Comparison of ENCODE assay signal across 30 cellular contexts in the genomic region with DNA sequence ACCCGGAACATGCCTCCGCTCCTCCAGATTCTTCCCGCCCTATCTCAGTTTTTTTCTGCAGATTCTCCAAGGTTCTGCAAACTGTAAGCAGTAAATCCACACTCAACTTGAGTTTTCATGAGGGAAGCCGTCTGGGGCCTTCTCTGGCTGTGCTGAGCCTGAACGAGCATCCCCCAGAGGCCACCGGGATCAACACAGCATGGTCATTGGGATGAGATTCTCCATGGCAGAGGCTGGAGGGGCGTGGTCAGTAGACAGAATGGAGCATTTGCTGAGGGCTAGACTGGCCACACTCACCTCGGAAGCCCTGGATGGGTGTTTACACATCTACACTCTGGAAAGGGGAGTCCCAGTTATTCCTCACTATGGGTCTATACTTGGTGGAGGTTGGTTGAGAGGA. TPM values are rescaled to one million over a fixed set of nuclear protein-coding genes. Genes with fewer than 3 reads are reported as not detected.
"Had no signal": no experiment of that assay in that cellular context is flagged by ENCODE, and none has a peak within 500 bp of the region (broad histone marks: within the 10 kb centered on the region; RNA-seq: fewer than 3 reads in every experiment).

No MANE protein-coding gene starts in this region.

- H3K4me3 ChIP-seq: ascending aorta, body of pancreas, MG63 had no signal

- H3K4me1 Mint-ChIP-seq: activated CD4-positive, alpha-beta memory T cell treated with anti-CD3 and anti-CD28 coated beads, Interleukin-2, amount 10 ng/mL, durations not matched to agents 7 days and 5 days; activated naive CD4-positive, alpha-beta T cell treated with anti-CD3 and anti-CD28 coated beads, Interleukin-2, amount 10 ng/mL, durations not matched to agents 7 days and 5 days; activated T-helper 17 cell treated with anti-CD3 and anti-CD28 coated beads, Interleukin-2, amount 50 U/mL, for 72 hours had no signal

- FAIRE-seq: bronchial epithelial cell, RCC 7860 had no signal

- DNase-seq: activated CD4-positive, alpha-beta memory T cell treated with anti-CD3 and anti-CD28 coated beads, Interleukin-2, amount 10 ng/mL, durations not matched to agents 7 days and 5 days; activated CD4-positive, alpha-beta T cell treated with anti-CD3 and anti-CD28 coated beads, Interleukin-2, amount 50 U/mL, for 1 hour; activated CD4-positive, CD25-positive, alpha-beta regulatory T cell; activated gamma-delta T cell treated with Interleukin-2 at 50 U/mL for 16 hours; activated naive CD4-positive, alpha-beta T cell treated with anti-CD3 and anti-CD28 coated beads, Interleukin-2, amount 10 ng/mL, durations not matched to agents 7 days and 5 days; activated naive CD8-positive, alpha-beta T cell treated with anti-CD3 and anti-CD28 coated beads, Interleukin-2, amount 50 U/mL, for 24 hours; activated T-cell treated with anti-CD3 and anti-CD28 coated beads for 4 hours; activated T-cell treated with anti-CD3 and anti-CD28 coated beads, Interleukin-2, amount 50 U/mL, for 48 hours; amniotic stem cell; body of pancreas; central memory CD4-positive, alpha-beta T cell; MG63; MV-4-11; NCI-H1092 treated with DMSO at 0.1 percent for 48 hours; NCI-H1417 treated with DMSO at 0.1 percent for 48 hours; NCI-H1694 treated with DMSO at 0.1 percent for 48 hours; NCI-H2029 treated with DMSO at 0.1 percent for 48 hours; NCI-H345; NCI-H510A; NCI-H526 treated with DMSO at 0.1 percent for 48 hours; NK-92 treated with Interleukin-12 subunit alpha and Interleukin-12 subunit beta, amount 100 ng/mL, for 24 hours; SHP77 had no signal

- ATAC-seq: activated naive CD8-positive, alpha-beta T cell treated with anti-CD3 and anti-CD28 coated beads, Interleukin-2, amount 50 U/mL, for 24 hours; activated T-helper 17 cell treated with anti-CD3 and anti-CD28 coated beads, Interleukin-2, amount 50 U/mL, for 72 hours; body of pancreas had no signal

- H3K27ac Mint-ChIP-seq: activated CD4-positive, alpha-beta memory T cell treated with anti-CD3 and anti-CD28 coated beads, Interleukin-2, amount 10 ng/mL, durations not matched to agents 7 days and 5 days; activated naive CD4-positive, alpha-beta T cell treated with anti-CD3 and anti-CD28 coated beads, Interleukin-2, amount 10 ng/mL, durations not matched to agents 7 days and 5 days; activated naive CD8-positive, alpha-beta T cell treated with anti-CD3 and anti-CD28 coated beads, Interleukin-2, amount 50 U/mL, for 24 hours; activated T-helper 17 cell treated with anti-CD3 and anti-CD28 coated beads, Interleukin-2, amount 50 U/mL, for 72 hours; T-helper 1 cell treated with Interleukin-12 subunit alpha and Interleukin-12 subunit beta and Interleukin-4 antibody, amounts not matched to agents 30 μg/mL and 1 μg/mL, for 36 hours had no signal

- H3K4me1 ChIP-seq: ascending aorta, body of pancreas had no signal

- H3K27me3 ChIP-seq: ascending aorta, body of pancreas had no signal

- H3K9me3 Mint-ChIP-seq: activated CD4-positive, alpha-beta memory T cell treated with anti-CD3 and anti-CD28 coated beads, Interleukin-2, amount 10 ng/mL, durations not matched to agents 7 days and 5 days; activated naive CD4-positive, alpha-beta T cell treated with anti-CD3 and anti-CD28 coated beads, Interleukin-2, amount 10 ng/mL, durations not matched to agents 7 days and 5 days; activated naive CD8-positive, alpha-beta T cell treated with anti-CD3 and anti-CD28 coated beads, Interleukin-2, amount 50 U/mL, for 24 hours; activated T-helper 17 cell treated with anti-CD3 and anti-CD28 coated beads, Interleukin-2, amount 50 U/mL, for 72 hours; T-helper 1 cell treated with Interleukin-12 subunit alpha and Interleukin-12 subunit beta and Interleukin-4 antibody, amounts not matched to agents 30 μg/mL and 1 μg/mL, for 36 hours had no signal

- H3K36me3 Mint-ChIP-seq: activated naive CD4-positive, alpha-beta T cell treated with anti-CD3 and anti-CD28 coated beads, Interleukin-2, amount 10 ng/mL, durations not matched to agents 7 days and 5 days had no signal

- H3K36me3 ChIP-seq: ascending aorta, MG63 had no signal

- H3K4me3 Mint-ChIP-seq: activated CD4-positive, alpha-beta memory T cell treated with anti-CD3 and anti-CD28 coated beads, Interleukin-2, amount 10 ng/mL, durations not matched to agents 7 days and 5 days; activated naive CD4-positive, alpha-beta T cell treated with anti-CD3 and anti-CD28 coated beads, Interleukin-2, amount 10 ng/mL, durations not matched to agents 7 days and 5 days; activated naive CD8-positive, alpha-beta T cell treated with anti-CD3 and anti-CD28 coated beads, Interleukin-2, amount 50 U/mL, for 24 hours; activated T-helper 17 cell treated with anti-CD3 and anti-CD28 coated beads, Interleukin-2, amount 50 U/mL, for 72 hours; T-helper 1 cell treated with Interleukin-12 subunit alpha and Interleukin-12 subunit beta and Interleukin-4 antibody, amounts not matched to agents 30 μg/mL and 1 μg/mL, for 36 hours had no signal

- H3K9me3 ChIP-seq: ascending aorta, body of pancreas, MG63 had no signal

- H3K27ac ChIP-seq: ascending aorta, body of pancreas had no signal

- H3K27me3 Mint-ChIP-seq: activated naive CD8-positive, alpha-beta T cell treated with anti-CD3 and anti-CD28 coated beads, Interleukin-2, amount 50 U/mL, for 24 hours had no signal

RNA-seq across cellular contexts. Expression of a gene that starts 2.3 kb away (rescaled TPM):
- total RNA-seq: activated CD4-positive, alpha-beta memory T cell treated with anti-CD3 and anti-CD28 coated beads, Interleukin-2, amount 10 ng/mL, durations not matched to agents 7 days and 5 days; activated CD8-positive, alpha-beta memory T cell treated with anti-CD3 and anti-CD28 coated beads for 36 hours; activated T-helper 17 cell treated with anti-CD3 and anti-CD28 coated beads, Interleukin-2, amount 50 U/mL, for 72 hours; ascending aorta; body of pancreas; bronchial epithelial cell; chondrocyte; SK-MEL-5 had no signal

RNA-seq across cellular contexts. Expression of a gene that starts 23.4 kb away (rescaled TPM):
- total RNA-seq: bronchial epithelial cell, chondrocyte, SK-MEL-5 had no signal

RNA-seq across cellular contexts. Expression of a gene that starts 28.3 kb away (rescaled TPM):
- total RNA-seq: activated CD4-positive, alpha-beta memory T cell treated with anti-CD3 and anti-CD28 coated beads, Interleukin-2, amount 10 ng/mL, durations not matched to agents 7 days and 5 days; activated CD8-positive, alpha-beta memory T cell treated with anti-CD3 and anti-CD28 coated beads for 36 hours; activated T-helper 17 cell treated with anti-CD3 and anti-CD28 coated beads, Interleukin-2, amount 50 U/mL, for 72 hours; ascending aorta; bronchial epithelial cell; chondrocyte; SK-MEL-5 had no signal
